Comparison of ENCODE assay signal across 14 cellular contexts in the genomic region with DNA sequence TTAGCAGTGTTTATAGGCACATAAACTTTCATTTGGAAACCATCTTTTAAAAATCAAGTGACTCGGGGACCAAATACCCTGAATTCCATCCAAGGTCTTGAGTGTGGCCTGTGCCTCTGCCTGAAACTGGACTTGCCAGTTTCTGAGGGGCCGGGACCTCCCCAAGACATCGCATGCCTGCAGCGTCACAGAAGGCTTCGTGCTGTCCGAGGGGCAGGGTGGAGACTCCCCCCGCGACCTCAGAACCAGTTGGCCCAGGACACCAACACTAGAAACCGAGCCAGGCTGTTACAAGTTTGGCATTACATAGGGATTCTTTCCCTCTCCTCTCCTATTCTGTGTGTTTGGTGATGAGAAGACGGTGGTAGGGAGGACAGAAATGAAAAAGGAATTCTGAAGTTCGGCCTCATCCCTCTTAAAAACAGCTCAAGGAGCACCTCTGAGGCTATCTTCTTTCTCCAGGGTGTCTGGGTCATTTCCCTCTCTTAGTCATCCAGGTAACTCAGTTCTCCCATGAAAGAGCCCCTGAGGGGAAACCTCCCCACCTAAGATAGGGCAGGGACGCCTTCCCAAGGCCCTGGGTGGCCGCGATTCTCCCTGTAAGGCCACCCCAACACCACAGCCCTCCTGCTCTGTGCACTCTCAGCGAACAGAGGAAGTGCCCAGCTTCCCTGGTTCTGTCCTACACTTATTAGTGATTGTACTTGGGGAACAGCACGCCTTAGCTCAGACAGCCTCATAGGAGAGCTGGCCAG.
DNase-seq lines count a peak whose midpoint lies in the region; ATAC-seq lines count a peak whose summit lies in the region.
"Had no signal": no experiment of that assay in that cellular context is flagged by ENCODE, and none has a peak within 500 bp of the region (broad histone marks: within the 10 kb centered on the region; RNA-seq: fewer than 3 reads in every experiment).

No MANE protein-coding gene starts in this region.

- peaks cover 39% of the 10 kb centered on the region for H3K4me1 ChIP-seq in effector memory CD4-positive, alpha-beta T cell (ENCODE audit: control insufficient read depth, insufficient read depth, low read length, poor library complexity, severe bottlenecking)
- peaks cover 18 to 22% of the 10 kb centered on the region in 2 experiments for H3K4me1 ChIP-seq in trophoblast cell (ENCODE audit: control insufficient read depth in 1 of 2, insufficient read depth in 2 of 2, low read length in 2 of 2)

- ATAC-seq in T-helper 17 cell, result no peak
- ATAC-seq: esophagus mucosa, left colon had no signal

- H3K4ac ChIP-seq in trophoblast cell (ENCODE audit: low read depth, low read length), result no peak overlapping the region

- peak overlapping the region; percentile 57 for H3K18ac ChIP-seq in trophoblast cell (ENCODE audit: low read length)

- H3K27ac Mint-ChIP-seq in T-helper 2 cell treated with Interferon-gamma antibody and Interleukin-4, amounts not matched to agents 5 μg/mL and 100 μg/mL, for 36 hours, result peak overlapping the region; percentile 61
- peak overlapping the region; percentile 100 for H3K27ac Mint-ChIP-seq in T-helper 17 cell

- no peak overlapping the region for H3K4me2 ChIP-seq in trophoblast cell (ENCODE audit: low read length)

- peak overlapping the region; percentile 61 for H4K91ac ChIP-seq in trophoblast cell (ENCODE audit: low read depth, low read length)

- peak overlapping the region; percentile 79 for H4K8ac ChIP-seq in trophoblast cell (ENCODE audit: low read depth, low read length)

- peaks cover 66% of the 10 kb centered on the region for H3K36me3 ChIP-seq in effector memory CD4-positive, alpha-beta T cell (ENCODE audit: control insufficient read depth, insufficient read depth, low read length)
- peaks cover 5 to 8% of the 10 kb centered on the region in 2 experiments for H3K36me3 ChIP-seq in trophoblast cell (ENCODE audit: control insufficient read depth in 1 of 2, insufficient read depth in 2 of 2, low read length in 2 of 2)
- H3K36me3 ChIP-seq: tibial nerve had no signal

- no peak overlapping the region for H3K23ac ChIP-seq in trophoblast cell (ENCODE audit: low read length)

- no peak overlapping the region for H3K4me3 ChIP-seq in effector memory CD4-positive, alpha-beta T cell (ENCODE audit: insufficient read depth, low read depth, low read length, poor library complexity, severe bottlenecking)
- no peak overlapping the region for H3K4me3 ChIP-seq in trophoblast cell (ENCODE audit: low read depth, low read length)
- H3K4me3 ChIP-seq: tibial nerve had no signal

- no peak overlapping the region for H4K12ac ChIP-seq in trophoblast cell (ENCODE audit: low read depth, low read length)

- H2BK12ac ChIP-seq in trophoblast cell (ENCODE audit: low read length), result peak overlapping the region; percentile 38

- peak overlapping the region; percentile 37 for H2AFZ ChIP-seq in trophoblast cell (ENCODE audit: insufficient read depth, low read length, poor library complexity)

- no CpG with 5 or more reads among the region's 16 CpGs for WGBS in trophoblast cell (ENCODE audit: extremely low coverage, insufficient coverage, insufficient read length)

- peaks cover 43% of the 10 kb centered on the region for H3K36me3 Mint-ChIP-seq in T-helper 2 cell treated with Interferon-gamma antibody and Interleukin-4, amounts not matched to agents 5 μg/mL and 100 μg/mL, for 36 hours (ENCODE audit: low read depth)
- H3K36me3 Mint-ChIP-seq in T-helper 17 cell (ENCODE audit: low read depth), result peaks cover 11% of the 10 kb centered on the region

- H3K9ac ChIP-seq in trophoblast cell (ENCODE audit: low read length), result no peak overlapping the region

- peak overlapping the region; percentile 21 for H3K14ac ChIP-seq in trophoblast cell (ENCODE audit: low read length)

- peak overlapping the region; percentile 52 for H2BK120ac ChIP-seq in trophoblast cell (ENCODE audit: insufficient read depth, low read length, poor library complexity)

- no peaks in the 10 kb centered on the region for H3K9me3 Mint-ChIP-seq in T-helper 2 cell treated with Interferon-gamma antibody and Interleukin-4, amounts not matched to agents 5 μg/mL and 100 μg/mL, for 36 hours

- H3K4me3 Mint-ChIP-seq in T-helper 2 cell treated with Interferon-gamma antibody and Interleukin-4, amounts not matched to agents 5 μg/mL and 100 μg/mL, for 36 hours, result no peak overlapping the region
- H3K4me3 Mint-ChIP-seq in T-helper 17 cell, result peak overlapping the region; percentile 34

- H3K27ac ChIP-seq in effector memory CD4-positive, alpha-beta T cell (ENCODE audit: insufficient read depth, low read length, poor library complexity, severe bottlenecking), result peak overlapping the region; percentile 53
- peak overlapping the region; percentile 57 for H3K27ac ChIP-seq in trophoblast cell (ENCODE audit: low read depth, low read length)

- no peak for DNase-seq in T-helper 2 cell treated with Interferon-gamma antibody and Interleukin-4, amounts not matched to agents 5 μg/mL and 100 μg/mL, for 36 hours (ENCODE audit: low spot score)
- DNase-seq in T-helper 2 cell, result no peak
- DNase-seq in T-helper 17 cell, result no peak
- DNase-seq in effector memory CD4-positive, alpha-beta T cell, result no peak
- DNase-seq in trophoblast cell, result no peak
- DNase-seq in amygdala (lab: John Stamatoyannopoulos, UW), result no peak
- DNase-seq in HK-2 (ENCODE audit: unreplicated experiment), result no peak
- no peak for DNase-seq in Kasumi-1 (lab: John Stamatoyannopoulos, UW)
- DNase-seq: Karpas-422, left colon, NCI-H1436 treated with DMSO at 0.1 percent for 48 hours, NCI-H524 had no signal

- H3K9me3 ChIP-seq in T-helper 17 cell (ENCODE audit: control insufficient read depth, low read length, poor library complexity, severe bottlenecking) (no peaks in the 10 kb centered on the region), trophoblast cell (ENCODE audit: insufficient read depth, low read depth, low read length) (peaks cover 2% of the 10 kb centered on the region)
- no peaks in the 10 kb centered on the region for H3K9me3 ChIP-seq in effector memory CD4-positive, alpha-beta T cell (ENCODE audit: control insufficient read depth, low read length)

- H2BK5ac ChIP-seq in trophoblast cell (ENCODE audit: low read depth, low read length, poor library complexity), result no peak overlapping the region

- no peak overlapping the region for H2AK5ac ChIP-seq in trophoblast cell (ENCODE audit: low read length)

- H3K27me3 ChIP-seq in effector memory CD4-positive, alpha-beta T cell (replicated peaks; ENCODE audit: control insufficient read depth, insufficient read depth, low read length, poor library complexity, severe bottlenecking), result no peaks in the 10 kb centered on the region
- H3K27me3 ChIP-seq in trophoblast cell (ENCODE audit: insufficient read depth, low read length), result no peaks in the 10 kb centered on the region
- H3K27me3 ChIP-seq: tibial nerve had no signal

- H3K79me2 ChIP-seq in trophoblast cell (ENCODE audit: control insufficient read depth, insufficient read depth, low read length, poor library complexity), result no peaks in the 10 kb centered on the region

- peaks cover 47% of the 10 kb centered on the region for H3K4me1 Mint-ChIP-seq in T-helper 2 cell treated with Interferon-gamma antibody and Interleukin-4, amounts not matched to agents 5 μg/mL and 100 μg/mL, for 36 hours (ENCODE audit: low read depth)
- peaks cover 45% of the 10 kb centered on the region for H3K4me1 Mint-ChIP-seq in T-helper 17 cell

- no peaks in the 10 kb centered on the region for H3K27me3 Mint-ChIP-seq in T-helper 2 cell treated with Interferon-gamma antibody and Interleukin-4, amounts not matched to agents 5 μg/mL and 100 μg/mL, for 36 hours (ENCODE audit: low read depth)
- H3K27me3 Mint-ChIP-seq in T-helper 17 cell, result no peaks in the 10 kb centered on the region

- H3K79me1 ChIP-seq in trophoblast cell (ENCODE audit: low read length), result peaks cover 3% of the 10 kb centered on the region
